Comparison of ENCODE assay signal across 8 cellular contexts in genomic region chr3:52531636-52532516, GRCh38. TPM values are rescaled to one million over a fixed set of nuclear protein-coding genes. Genes with fewer than 3 reads are reported as not detected.
DNase-seq lines count a peak whose midpoint lies in the region; ATAC-seq and TF ChIP-seq lines count a peak whose summit lies in the region.

No MANE protein-coding gene starts in this region.

- intact Hi-C loops in testis (cut with DNase I; ENCODE audit: low total_unique reads) = no loop called here

- peak; percentile 5 for DNase-seq in activated CD4-positive, alpha-beta T cell treated with anti-CD3 and anti-CD28 coated beads for 48 hours
- no peak for DNase-seq in activated CD4-positive, alpha-beta T cell treated with anti-CD3 and anti-CD28 coated beads, Interleukin-2, amount 50 U/mL, for 4 hours
- no peak for DNase-seq in testis
- DNase-seq in effector memory CD4-positive, alpha-beta T cell = no peak

- H3K27me3 Mint-ChIP-seq in activated naive CD8-positive, alpha-beta T cell = no peaks in the 10 kb centered on the region

- H3K4me3 ChIP-seq in iPS-18a (ENCODE audit: low read length) (peak overlapping the region; percentile 80), testis (peak overlapping the region; percentile 67 to 70)
- H3K4me3 ChIP-seq in effector memory CD4-positive, alpha-beta T cell (ENCODE audit: insufficient read depth, low read depth, low read length, poor library complexity, severe bottlenecking) = no peak overlapping the region

- 64 to 80% methylated on average over 15 to 16 of the region's 16 CpGs for WGBS in testis, 2 donors

- peak overlapping the region; percentile 82 for H3K4me3 Mint-ChIP-seq in activated naive CD8-positive, alpha-beta T cell

- TF ChIP-seq CTCF in testis (IDR thresholded peaks at IDR 0.05) = no peak

- H3K4me1 ChIP-seq in iPS-18a (ENCODE audit: control insufficient read depth, low read depth, low read length) (peaks cover 18% of the 10 kb centered on the region), testis (peaks cover 57% of the 10 kb centered on the region)
- H3K4me1 ChIP-seq in effector memory CD4-positive, alpha-beta T cell (ENCODE audit: control insufficient read depth, insufficient read depth, low read length, poor library complexity, severe bottlenecking) = peaks cover 13% of the 10 kb centered on the region

- H3K36me3 ChIP-seq in iPS-18a (ENCODE audit: control insufficient read depth, low read depth, low read length) (peaks cover 24% of the 10 kb centered on the region), testis (ENCODE audit: low read depth, missing control alignments) (no peaks in the 10 kb centered on the region)
- no peaks in the 10 kb centered on the region for H3K36me3 ChIP-seq in effector memory CD4-positive, alpha-beta T cell (ENCODE audit: control insufficient read depth, insufficient read depth, low read length)

- peaks cover 17% of the 10 kb centered on the region for H3K4me1 Mint-ChIP-seq in activated naive CD8-positive, alpha-beta T cell (ENCODE audit: low read depth)

- H3K9me3 ChIP-seq in iPS-18a (ENCODE audit: control insufficient read depth, low read depth, low read length) (no peaks in the 10 kb centered on the region), testis (no peaks in the 10 kb centered on the region)
- H3K9me3 ChIP-seq in effector memory CD4-positive, alpha-beta T cell (ENCODE audit: control insufficient read depth, low read length) = no peaks in the 10 kb centered on the region

- no peaks in the 10 kb centered on the region for H3K27me3 ChIP-seq in iPS-18a (ENCODE audit: control insufficient read depth, insufficient read depth, low read length)
- no peaks in the 10 kb centered on the region for H3K27me3 ChIP-seq in testis
- no peaks in the 10 kb centered on the region for H3K27me3 ChIP-seq in effector memory CD4-positive, alpha-beta T cell (replicated peaks; ENCODE audit: control insufficient read depth, insufficient read depth, low read length, poor library complexity, severe bottlenecking)

- H3K9me3 Mint-ChIP-seq in activated naive CD8-positive, alpha-beta T cell (ENCODE audit: low read depth) = no peaks in the 10 kb centered on the region

- TF ChIP-seq POLR2A in testis (IDR thresholded peaks at IDR 0.05) = no peak

- H3K27ac ChIP-seq in iPS-18a (ENCODE audit: low read length) = no peak overlapping the region
- H3K27ac ChIP-seq in testis = peak overlapping the region; percentile 69 to 86
- H3K27ac ChIP-seq in effector memory CD4-positive, alpha-beta T cell (ENCODE audit: insufficient read depth, low read length, poor library complexity, severe bottlenecking) = no peak overlapping the region

- H3K27ac Mint-ChIP-seq in activated naive CD8-positive, alpha-beta T cell = no peak overlapping the region

- H3K9ac ChIP-seq in iPS-18a (ENCODE audit: low read length) = no peak overlapping the region

- no peaks in the 10 kb centered on the region for H3K36me3 Mint-ChIP-seq in activated naive CD8-positive, alpha-beta T cell

- ATAC-seq in HG03139 (IDR thresholded peaks at IDR 0.05; ENCODE audit: unreplicated experiment) = no peak
- no peak for ATAC-seq in GM18873 (IDR thresholded peaks at IDR 0.05; ENCODE audit: low FRiP score, unreplicated experiment)

RNA-seq across cellular contexts. Expression of gene NT5DC2, which starts 1.8 kb away (rescaled TPM):
- 100 to 1,000 TPM; 137 to 147 TPM for total RNA-seq in testis
- 92.4 TPM for polyA plus RNA-seq in testis (ENCODE audit: insufficient read depth, low read depth, low replicate concordance)

RNA-seq across cellular contexts. Expression of gene UQCC5, which starts 4.5 kb away (rescaled TPM):
- total RNA-seq in testis = 10 to 100 TPM; 23.0 to 30.5 TPM
- 37.0 TPM for polyA plus RNA-seq in testis (ENCODE audit: insufficient read depth, low read depth, low replicate concordance)

RNA-seq across cellular contexts. Expression of gene STAB1, which starts 36.7 kb away (rescaled TPM):
- 10 to 100 TPM; 58.6 to 71.9 TPM for total RNA-seq in testis
- 41.7 TPM for polyA plus RNA-seq in testis (ENCODE audit: insufficient read depth, low read depth, low replicate concordance)

Comparison
In these comparisons a context has a peak if more than half of its experiments do, and no peak if none do; other contexts are left out.
1. H3K27ac ChIP-seq: peak in testis (2 of 2); none in iPS-18a (single experiment) and effector memory CD4-positive, alpha-beta T cell (single experiment).